In genomic region chr3:172383306-172383796, GRCh38 we compare ENCODE assay signal across 17 cellular contexts.
A peak's percentile ranks its signal among the peaks of the same experiment; 100 is the strongest.
DNase-seq lines count a peak whose midpoint lies in the region; TF ChIP-seq lines count a peak whose summit lies in the region.
"Had no signal": no experiment of that assay in that cellular context is flagged by ENCODE, and none has a peak within 500 bp of the region (broad histone marks: within the 10 kb centered on the region; RNA-seq: fewer than 3 reads in every experiment).

No MANE protein-coding gene starts in this region.

- TF ChIP-seq CTCF in Calu3 (IDR thresholded peaks at IDR 0.05; ENCODE audit: unreplicated experiment) (no peak), chondrocyte (IDR thresholded peaks at IDR 0.05) (no peak), progenitor cell of endocrine pancreas (IDR thresholded peaks at IDR 0.05; ENCODE audit: unreplicated experiment) (no peak)

- CTCF ChIA-PET in Calu3 (lab: Charles Lee) = no interaction called here

- intact Hi-C loops in Calu3 (cut with micrococcal nuclease; ENCODE audit: unreplicated experiment) = no loop called here

- peaks cover 81% of the 10 kb centered on the region for H3K36me3 Mint-ChIP-seq in Calu3 (ENCODE audit: insufficient read depth, unreplicated experiment)
- peaks cover 41% of the 10 kb centered on the region for H3K36me3 Mint-ChIP-seq in chondrocyte (ENCODE audit: low read depth)
- H3K36me3 Mint-ChIP-seq in progenitor cell of endocrine pancreas (ENCODE audit: insufficient read depth) = peaks cover 49% of the 10 kb centered on the region

- H3K27ac Mint-ChIP-seq in Calu3 (ENCODE audit: unreplicated experiment) (no peak overlapping the region), chondrocyte (ENCODE audit: unreplicated experiment) (peak overlapping the region; percentile 17), progenitor cell of endocrine pancreas (peak overlapping the region; percentile 2)

- H3K9me3 Mint-ChIP-seq in Calu3 (ENCODE audit: low read depth, unreplicated experiment) (no peaks in the 10 kb centered on the region), chondrocyte (ENCODE audit: low read depth) (peaks cover 3% of the 10 kb centered on the region), progenitor cell of endocrine pancreas (ENCODE audit: low read depth) (peaks cover 12% of the 10 kb centered on the region)

- DNase-seq in Calu3 (no peak), M059J (ENCODE audit: low read depth) (peak; percentile 43), chondrocyte (ENCODE audit: low spot score) (no peak), progenitor cell of endocrine pancreas (ENCODE audit: low spot score, unreplicated experiment) (no peak), SHP77 treated with DMSO at 0.1 percent for 48 hours (lab: John Stamatoyannopoulos, UW) (no peak), NCI-H2196 treated with DMSO at 0.1 percent for 48 hours (lab: John Stamatoyannopoulos, UW; ENCODE audit: unreplicated experiment) (no peak)
- DNase-seq in activated CD4-positive, alpha-beta T cell treated with anti-CD3 and anti-CD28 coated beads, Interleukin-2, amount 50 U/mL, for 1 hour = no peak
- DNase-seq: DMS53, Karpas-422, MV-4-11, NCI-H1105 treated with DMSO at 0.1 percent for 48 hours, NCI-H146, NCI-H1930, NCI-H2107, NCI-H446, NCI-H524 treated with DMSO at 0.1 percent for 48 hours, SHP77 had no signal

- H3K4me1 Mint-ChIP-seq in Calu3 (ENCODE audit: low read depth, unreplicated experiment) (peaks cover 12% of the 10 kb centered on the region), chondrocyte (ENCODE audit: low read depth) (peaks cover 34% of the 10 kb centered on the region), progenitor cell of endocrine pancreas (ENCODE audit: low read depth) (no peaks in the 10 kb centered on the region)

- H3K27me3 Mint-ChIP-seq in Calu3 (ENCODE audit: unreplicated experiment) = no peaks in the 10 kb centered on the region
- no peaks in the 10 kb centered on the region for H3K27me3 Mint-ChIP-seq in chondrocyte (ENCODE audit: low read depth)
- H3K27me3 Mint-ChIP-seq in progenitor cell of endocrine pancreas = no peaks in the 10 kb centered on the region

- H3K4me3 Mint-ChIP-seq in Calu3 (ENCODE audit: low read depth, unreplicated experiment) (no peak overlapping the region), chondrocyte (ENCODE audit: unreplicated experiment) (no peak overlapping the region), progenitor cell of endocrine pancreas (ENCODE audit: low read depth) (no peak overlapping the region)

- TSS peak; percentile 3 for BruUV-seq in Calu3 (replicated peaks; lab: Mats Ljungman, UMichigan)
